ENCODE assay signal across 3 cellular contexts in the genomic region with DNA sequence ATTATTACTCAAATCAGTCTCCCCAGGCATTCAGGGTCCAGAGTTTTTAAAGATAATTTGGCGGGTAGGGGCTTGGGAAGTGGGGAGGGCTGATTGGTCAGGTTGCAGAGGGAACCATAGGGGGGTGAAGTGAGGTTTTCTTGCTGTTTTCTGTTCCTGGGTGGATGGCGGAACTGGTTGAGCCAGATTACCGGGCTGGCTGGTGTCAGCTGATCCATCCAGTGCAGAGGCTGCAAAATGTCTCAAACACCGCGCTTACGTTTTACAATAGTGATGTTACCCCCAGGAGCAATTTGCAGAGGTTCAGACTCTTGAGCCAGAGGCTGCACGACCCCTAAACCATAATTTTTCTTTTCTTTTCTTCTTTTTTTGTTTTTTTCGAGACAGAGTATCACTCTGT. TPM values are rescaled to one million over a fixed set of nuclear protein-coding genes. Genes with fewer than 3 reads are reported as not detected.
"Had no signal": no experiment of that assay in that cellular context is flagged by ENCODE, and none has a peak within 500 bp of the region (broad histone marks: within the 10 kb centered on the region; RNA-seq: fewer than 3 reads in every experiment).

No MANE protein-coding gene starts in this region.

RNA-seq across cellular contexts. Expression of a gene that starts 25.2 kb away (rescaled TPM):
- total RNA-seq: naive thymus-derived CD4-positive, alpha-beta T cell had no signal

RNA-seq across cellular contexts. Expression of a gene that starts 51.6 kb away (rescaled TPM):
- total RNA-seq: cerebellum, left lobe of liver had no signal
